In the genomic region with DNA sequence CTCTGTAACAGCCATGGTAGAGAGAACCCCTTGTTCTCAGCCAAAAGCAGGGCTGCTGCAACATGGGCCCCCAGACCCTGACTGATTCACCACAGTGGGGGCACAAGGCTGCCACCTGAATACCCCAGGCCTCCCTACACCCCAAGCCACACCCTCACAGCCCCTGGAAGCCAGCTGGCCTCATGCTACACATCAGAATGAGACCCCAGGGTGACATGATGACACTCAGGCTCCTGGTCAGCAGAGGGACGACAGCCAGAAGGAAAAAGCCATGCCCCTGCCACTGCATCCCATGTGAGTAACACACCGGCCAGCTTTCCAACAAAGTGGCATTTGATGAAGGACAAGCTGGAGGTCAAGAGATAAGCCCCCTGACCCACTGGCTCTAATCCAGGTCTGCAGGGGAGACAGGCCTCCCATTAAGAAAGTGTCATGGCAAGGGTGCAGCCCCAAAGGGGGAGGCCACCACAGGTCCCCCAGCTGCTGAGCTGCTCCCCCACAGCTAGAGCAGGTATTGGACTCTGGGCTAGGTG, we compare ENCODE assay signal across 31 cellular contexts. TPM values are rescaled to one million over a fixed set of nuclear protein-coding genes. Genes with fewer than 3 reads are reported as not detected.
"Had no signal": no experiment of that assay in that cellular context is flagged by ENCODE, and none has a peak within 500 bp of the region (broad histone marks: within the 10 kb centered on the region; RNA-seq: fewer than 3 reads in every experiment).

No MANE protein-coding gene starts in this region.

- H3K27me3 Mint-ChIP-seq: progenitor cell of endocrine pancreas; stimulated activated memory B cell treated with anti-CD40 and anti-IgM and Interleukin-4, amounts not matched to agents 10 μg/mL and 1 μg/mL and 100 μg/mL, for 72 hours; stimulated activated naive CD8-positive, alpha-beta T cell treated with anti-CD3 and anti-CD28 coated beads, Interleukin-15, amount 100 ng/mL, for 72 hours had no signal

- H3K4me3 ChIP-seq: breast epithelium, esophagus muscularis mucosa, lower lobe of right lung, ovary, sigmoid colon, smooth muscle cell, vagina had no signal

- H3K27ac ChIP-seq: breast epithelium, esophagus muscularis mucosa, foreskin keratinocyte, lower lobe of right lung, neutrophil, ovary, sigmoid colon, vagina, VCaP had no signal

- H3K9me3 Mint-ChIP-seq: natural killer cell; stimulated activated memory B cell treated with anti-CD40 and anti-IgM and Interleukin-4, amounts not matched to agents 10 μg/mL and 1 μg/mL and 100 μg/mL, for 72 hours; stimulated activated naive CD8-positive, alpha-beta T cell treated with anti-CD3 and anti-CD28 coated beads, Interleukin-15, amount 100 ng/mL, for 72 hours had no signal

- H3K27me3 ChIP-seq: breast epithelium, esophagus muscularis mucosa, foreskin keratinocyte, neutrophil, ovary, sigmoid colon, vagina had no signal

- ATAC-seq: foreskin keratinocyte; left lobe of liver; lower lobe of right lung; natural killer cell; stimulated activated memory B cell treated with anti-CD40 and anti-IgM and Interleukin-4, amounts not matched to agents 10 μg/mL and 1 μg/mL and 100 μg/mL, for 72 hours; stimulated activated naive CD8-positive, alpha-beta T cell treated with anti-CD3 and anti-CD28 coated beads, Interleukin-15, amount 100 ng/mL, for 72 hours had no signal

- H3K36me3 ChIP-seq: breast epithelium, ovary, vagina had no signal

- H3K36me3 Mint-ChIP-seq: natural killer cell, type B pancreatic cell had no signal

- H3K9me3 ChIP-seq: breast epithelium, esophagus muscularis mucosa, lower lobe of right lung, neutrophil, ovary, sigmoid colon, vagina had no signal

- DNase-seq: activated CD4-positive, alpha-beta T cell treated with anti-CD3 and anti-CD28 coated beads for 4 hours; activated CD4-positive, alpha-beta T cell treated with anti-CD3 and anti-CD28 coated beads, Interleukin-2, amount 50 U/mL, for 4 hours; activated CD8-positive, alpha-beta memory T cell treated with anti-CD3 and anti-CD28 coated beads for 24 hours; activated gamma-delta T cell; activated naive CD4-positive, alpha-beta T cell treated with anti-CD3 and anti-CD28 coated beads, Interleukin-2, amount 50 U/mL, for 16 hours; dermis blood vessel endothelial cell; effector CD4-positive, alpha-beta T cell; foreskin keratinocyte; kidney glomerular epithelial cell; lower lobe of right lung; mesenchymal stem cell; natural killer cell; ovary; sigmoid colon; stimulated activated CD4-positive, alpha-beta T cell treated with anti-CD3 and anti-CD28 coated beads, Interleukin-1b, Interleukin-23, amount 100 ng/mL, for 48 hours; stimulated activated CD4-positive, alpha-beta T cell treated with anti-CD3 and anti-CD28 coated beads, Interleukin-4, amount 100 ng/mL, for 4 hours; stimulated activated CD8-positive, alpha-beta memory T cell treated with anti-CD3 and anti-CD28 coated beads, Interleukin-4, amount 100 ng/mL, for 48 hours; stimulated activated naive CD8-positive, alpha-beta T cell treated with anti-CD3 and anti-CD28 coated beads, Interleukin-15, amount 100 ng/mL, for 72 hours; substantia nigra had no signal

- H3K4me3 Mint-ChIP-seq: stimulated activated memory B cell treated with anti-CD40 and anti-IgM and Interleukin-4, amounts not matched to agents 10 μg/mL and 1 μg/mL and 100 μg/mL, for 72 hours had no signal

- H3K27ac Mint-ChIP-seq: natural killer cell; progenitor cell of endocrine pancreas; stimulated activated memory B cell treated with anti-CD40 and anti-IgM and Interleukin-4, amounts not matched to agents 10 μg/mL and 1 μg/mL and 100 μg/mL, for 72 hours; type B pancreatic cell had no signal

RNA-seq across cellular contexts. Expression of a gene that starts 15.6 kb away (rescaled TPM):
- total RNA-seq: dermis blood vessel endothelial cell; foreskin keratinocyte; lower lobe of right lung; progenitor cell of endocrine pancreas; renal cortical epithelial cell; smooth muscle cell; T-helper 1 cell treated with Interleukin-12 subunit alpha and Interleukin-12 subunit beta and Interleukin-4 antibody, amounts not matched to agents 30 ng/mL and 1 ng/mL, for 36 hours; vagina had no signal
